1 cellular context compared by ENCODE assay signal in the genomic region with DNA sequence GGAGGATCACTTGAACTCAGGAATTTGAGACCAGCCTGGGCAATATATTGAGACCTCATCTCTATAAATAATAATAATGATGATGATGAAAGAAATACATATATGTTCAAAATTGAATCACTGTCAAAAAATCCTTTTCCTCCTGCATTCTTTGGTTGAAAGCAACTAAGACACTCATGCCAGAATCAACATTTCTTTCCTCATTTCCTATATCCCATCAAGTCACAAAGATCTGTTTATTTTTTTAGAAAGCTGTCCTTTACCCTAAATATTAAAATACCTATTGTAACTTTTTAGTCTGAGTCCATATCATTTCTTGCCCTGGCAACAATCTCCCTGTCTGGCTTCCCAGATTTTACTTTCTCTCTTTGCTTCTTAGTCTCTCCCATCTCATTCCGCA.
TF ChIP-seq lines count a peak whose summit lies in the region.

No MANE protein-coding gene starts in this region.

TF ChIP-seq in IMR-90, 13 proteins besides CTCF, POLR2A, EP300 and RAD21:
- TF ChIP-seq, protein P1, sequence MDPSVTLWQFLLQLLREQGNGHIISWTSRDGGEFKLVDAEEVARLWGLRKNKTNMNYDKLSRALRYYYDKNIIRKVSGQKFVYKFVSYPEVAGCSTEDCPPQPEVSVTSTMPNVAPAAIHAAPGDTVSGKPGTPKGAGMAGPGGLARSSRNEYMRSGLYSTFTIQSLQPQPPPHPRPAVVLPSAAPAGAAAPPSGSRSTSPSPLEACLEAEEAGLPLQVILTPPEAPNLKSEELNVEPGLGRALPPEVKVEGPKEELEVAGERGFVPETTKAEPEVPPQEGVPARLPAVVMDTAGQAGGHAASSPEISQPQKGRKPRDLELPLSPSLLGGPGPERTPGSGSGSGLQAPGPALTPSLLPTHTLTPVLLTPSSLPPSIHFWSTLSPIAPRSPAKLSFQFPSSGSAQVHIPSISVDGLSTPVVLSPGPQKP (IDR thresholded peaks at IDR 0.05; ENCODE audit: borderline replicate concordance, low read depth, low read length), result no peak
- TF ChIP-seq, protein P2, sequence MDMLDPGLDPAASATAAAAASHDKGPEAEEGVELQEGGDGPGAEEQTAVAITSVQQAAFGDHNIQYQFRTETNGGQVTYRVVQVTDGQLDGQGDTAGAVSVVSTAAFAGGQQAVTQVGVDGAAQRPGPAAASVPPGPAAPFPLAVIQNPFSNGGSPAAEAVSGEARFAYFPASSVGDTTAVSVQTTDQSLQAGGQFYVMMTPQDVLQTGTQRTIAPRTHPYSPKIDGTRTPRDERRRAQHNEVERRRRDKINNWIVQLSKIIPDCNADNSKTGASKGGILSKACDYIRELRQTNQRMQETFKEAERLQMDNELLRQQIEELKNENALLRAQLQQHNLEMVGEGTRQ (IDR thresholded peaks at IDR 0.05; ENCODE audit: low read depth, low read length), result no peak
- TF ChIP-seq MAFK (IDR thresholded peaks at IDR 0.05; ENCODE audit: low read depth, low read length), result no peak
- no peak for TF ChIP-seq RCOR1 (IDR thresholded peaks at IDR 0.05; ENCODE audit: insufficient replicate concordance, low read length)
- no peak for TF ChIP-seq MAZ (IDR thresholded peaks at IDR 0.05; ENCODE audit: borderline replicate concordance, low read depth, low read length)
- TF ChIP-seq BHLHE40 (IDR thresholded peaks at IDR 0.05; ENCODE audit: low read depth, low read length), result no peak
- TF ChIP-seq RFX5 (IDR thresholded peaks at IDR 0.05; ENCODE audit: low read depth, low read length), result no peak
- no peak for TF ChIP-seq SMC3 (IDR thresholded peaks at IDR 0.05; ENCODE audit: low read depth, low read length)
- no peak for TF ChIP-seq NFE2L2 (IDR thresholded peaks at IDR 0.05; ENCODE audit: low read depth, low read length)
- no peak for TF ChIP-seq FOS (IDR thresholded peaks at IDR 0.05; ENCODE audit: low read depth, low read length)
- TF ChIP-seq CEBPB (IDR thresholded peaks at IDR 0.05; ENCODE audit: low read depth, low read length), result no peak
- no peak for TF ChIP-seq CHD1 (IDR thresholded peaks at IDR 0.05; ENCODE audit: low read depth, low read length)
- TF ChIP-seq MXI1 (IDR thresholded peaks at IDR 0.05; ENCODE audit: borderline replicate concordance, low read depth, low read length), result no peak
TF ChIP-seq in IMR-90: peak in this region for 0.
